Comparison of ENCODE assay signal across 1 cellular context in genomic region chr6:132362318-132363185, GRCh38.
TF ChIP-seq lines count a peak whose summit lies in the region.

No MANE protein-coding gene starts in this region.

TF ChIP-seq in HEK293, 187 proteins besides CTCF, POLR2A, EP300 and RAD21 (continued from another document):
- peak; percentile 60; the same call in 1 of the 2 replicates for TF ChIP-seq ZNF362 (tag by site-specific recombination; IDR thresholded peaks at IDR 0.05)
- TF ChIP-seq ZEB2 (tag by site-specific recombination; IDR thresholded peaks at IDR 0.05): 0 out of 2 replicates have a peak, but pooled peaks have one; percentile 19
- TF ChIP-seq ZNF629 (tag by site-specific recombination; IDR thresholded peaks at IDR 0.05): 0 out of 2 replicates have a peak, but pooled peaks have one; percentile 30
- no peak for TF ChIP-seq ZNF621 (tag by site-specific recombination; IDR thresholded peaks at IDR 0.05)
- no peak for TF ChIP-seq GLI2 (tag by site-specific recombination; IDR thresholded peaks at IDR 0.05; ENCODE audit: borderline replicate concordance, low read depth)
- 0 out of 2 replicates have a peak, but pooled peaks have one; percentile 13 for TF ChIP-seq TCF7L2 (IDR thresholded peaks at IDR 0.05; ENCODE audit: borderline replicate concordance, low read depth, low read length)
- TF ChIP-seq ZNF366 (tag by site-specific recombination; conservative IDR thresholded peaks at IDR 0.05): 0 out of 2 replicates have a peak, but pooled peaks have one; percentile 36
- 0 out of 2 replicates have a peak, but pooled peaks have one; percentile 14 for TF ChIP-seq FEZF1 (tag by site-specific recombination; IDR thresholded peaks at IDR 0.05)
- TF ChIP-seq PRDM6 (tag by site-specific recombination; IDR thresholded peaks at IDR 0.05): 0 out of 2 replicates have a peak, but pooled peaks have one; percentile 26
- TF ChIP-seq KLF8 (tag by site-specific recombination; IDR thresholded peaks at IDR 0.05): peak; percentile 25; the same call in 1 of the 2 replicates
- peak; percentile 64 for TF ChIP-seq HIC1 (tag by site-specific recombination; IDR thresholded peaks at IDR 0.05)
